Comparison of ENCODE assay signal across 24 cellular contexts in the genomic region with DNA sequence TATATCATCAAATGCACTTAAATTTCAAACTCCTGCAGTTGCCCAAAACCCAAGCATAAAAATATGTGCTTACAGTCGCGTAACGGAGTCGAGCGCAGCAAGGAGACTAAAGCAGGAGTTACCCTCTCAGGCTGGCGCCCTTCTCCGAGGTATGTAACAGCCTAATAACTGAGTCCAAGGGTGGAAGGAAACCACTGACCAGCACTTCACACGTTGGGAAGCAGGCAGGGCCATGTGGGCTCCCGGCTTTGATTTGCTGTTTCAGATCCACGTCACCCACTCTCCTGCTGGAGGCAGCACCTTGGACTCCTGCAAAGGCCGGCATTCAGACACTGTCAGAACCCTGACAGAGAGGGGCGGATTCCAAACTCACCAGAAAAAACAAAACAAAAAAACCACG.
DNase-seq lines count a peak whose midpoint lies in the region; FAIRE-seq and TF ChIP-seq lines count a peak whose summit lies in the region.
"Had no signal": no experiment of that assay in that cellular context is flagged by ENCODE, and none has a peak within 500 bp of the region (broad histone marks: within the 10 kb centered on the region; RNA-seq: fewer than 3 reads in every experiment).

No MANE protein-coding gene starts in this region.

- H2BK15ac ChIP-seq in H1 (ENCODE audit: low read length) = 0 out of 2 replicates have a peak overlapping the region, but pooled peaks have one; percentile 22

- CTCF ChIA-PET in H1 (lab: Charles Lee; ENCODE audit: partially characterized antibody) = interaction anchor here (1.2 kb wide), 1 partner anchor 55 kb away, joined by 3 read pairs; no protein-coding TSS in a partner anchor

- H3K18ac ChIP-seq in H1 (ENCODE audit: extremely low read depth, low read length) = no peak overlapping the region

- no peak overlapping the region for H2AFZ ChIP-seq in KMS-11 (ENCODE audit: low read depth)
- no peak overlapping the region for H2AFZ ChIP-seq in OCI-LY1 (ENCODE audit: low read length)
- no peak overlapping the region for H2AFZ ChIP-seq in H1 (ENCODE audit: low read length)
- H2AFZ ChIP-seq: GM23248 had no signal

- H3K36me3 ChIP-seq in KMS-11 (ENCODE audit: insufficient read depth) = no peaks in the 10 kb centered on the region
- H3K36me3 ChIP-seq in OCI-LY1 (ENCODE audit: insufficient read depth, low read length) = peaks cover 28% of the 10 kb centered on the region
- H3K36me3 ChIP-seq in H1 (ENCODE audit: control insufficient read depth in 2 of 4, insufficient read depth in 4 of 4, low read length in 3 of 4) = no peaks in the 10 kb centered on the region
- H3K36me3 ChIP-seq in prostate gland = no peaks in the 10 kb centered on the region
- H3K36me3 ChIP-seq in transverse colon = no peaks in the 10 kb centered on the region
- H3K36me3 ChIP-seq: BE2C had no signal

- H2BK20ac ChIP-seq in H1 (ENCODE audit: low read length) = no peak overlapping the region

- intact Hi-C loops in posterior vena cava (cut with DNase I) (no loop called here), prostate gland (cut with DNase I) (no loop called here), transverse colon (cut with DNase I; ENCODE audit: low total_unique reads) (no loop called here)

- H2AK5ac ChIP-seq in H1 (ENCODE audit: low read depth, low read length) = no peak overlapping the region

- TF ChIP-seq POLR2A in H1 (IDR thresholded peaks at IDR 0.05; ENCODE audit: control extremely low read depth in 1 of 2, low read depth in 2 of 2, low read length in 2 of 2) = no peak
- TF ChIP-seq POLR2A in prostate gland (IDR thresholded peaks at IDR 0.05) = no peak
- no peak for TF ChIP-seq POLR2A in transverse colon (IDR thresholded peaks at IDR 0.05)

- H3K79me1 ChIP-seq in H1 (ENCODE audit: low read depth, low read length) = peaks cover 13% of the 10 kb centered on the region

- H3K27ac ChIP-seq in KMS-11 (peak overlapping the region; percentile 71), OCI-LY1 (ENCODE audit: low read depth, low read length, poor library complexity, severe bottlenecking) (peak overlapping the region; percentile 100), H1 (ENCODE audit: low read depth, low read length) (no peak overlapping the region), prostate gland (no peak overlapping the region), transverse colon (no peak overlapping the region)
- H3K27ac ChIP-seq: GM23248 had no signal

- TF ChIP-seq EP300 in H1 (IDR thresholded peaks at IDR 0.05; ENCODE audit: borderline replicate concordance in 1 of 2, low read depth in 2 of 2, low read length in 2 of 2) = no peak
- TF ChIP-seq EP300 in transverse colon (IDR thresholded peaks at IDR 0.05; ENCODE audit: low read depth) = no peak

- H2BK120ac ChIP-seq in H1 (replicated peaks; ENCODE audit: low read depth, low read length) = no peak overlapping the region

- POLR2A ChIA-PET in H1 (lab: Charles Lee; ENCODE audit: partially characterized antibody) = interaction anchor here (1.2 kb wide), 1 partner anchor 47 kb away, joined by 3 read pairs; no protein-coding TSS in a partner anchor

- no peaks in the 10 kb centered on the region for H3K9me2 ChIP-seq in OCI-LY1 (ENCODE audit: low read depth, low read length)

- TF ChIP-seq CTCF in KMS-11 (conservative IDR thresholded peaks at IDR 0.05; ENCODE audit: low read depth, low read length) (no peak), OCI-LY1 (IDR thresholded peaks at IDR 0.05; ENCODE audit: low read length) (no peak), H1 (IDR thresholded peaks at IDR 0.05; ENCODE audit: control extremely low read depth in 1 of 3, insufficient read depth in 1 of 3, low read depth in 1 of 3, low read length in 3 of 3) (no peak), prostate gland (IDR thresholded peaks at IDR 0.05) (no peak), transverse colon (IDR thresholded peaks at IDR 0.05) (no peak)

- H3K9me3 ChIP-seq in OCI-LY1 (ENCODE audit: low read length) = peaks cover 10% of the 10 kb centered on the region
- peaks cover 4 to 6% of the 10 kb centered on the region in 2 experiments for H3K9me3 ChIP-seq in H1 (ENCODE audit: insufficient read depth in 2 of 2, low read depth in 1 of 2, low read length in 1 of 2)
- no peaks in the 10 kb centered on the region for H3K9me3 ChIP-seq in prostate gland
- peaks cover 0 to 6% of the 10 kb centered on the region in 2 donors for H3K9me3 ChIP-seq in transverse colon
- H3K9me3 ChIP-seq: BE2C had no signal

- H3K4me1 ChIP-seq in KMS-11 (ENCODE audit: low read depth, poor library complexity, severe bottlenecking) (peaks cover 55% of the 10 kb centered on the region), OCI-LY1 (ENCODE audit: insufficient read depth, low read length, severe bottlenecking) (peaks cover 86% of the 10 kb centered on the region), H1 (replicated peaks in 1 of 4; ENCODE audit: control insufficient read depth in 3 of 4, insufficient read depth in 4 of 4, low read length in 3 of 4) (no peaks in the 10 kb centered on the region; a peak in 1 of 7 replicates), prostate gland (replicated peaks) (no peaks in the 10 kb centered on the region), transverse colon (peaks cover 0 to 17% (median 3%) of the 10 kb centered on the region in 4 donors)
- H3K4me1 ChIP-seq: BE2C had no signal

- 92% methylated on average over 13 of the region's 13 CpGs; no CpG with 5 or more reads in 1 of the 2 experiments for WGBS in H1 (ENCODE audit: extremely low coverage in 1 of 2, insufficient coverage in 1 of 2, insufficient read length in 1 of 2, insufficient replicate concordance in 2 of 2, low coverage in 1 of 2, low lambda C conversion rate in 2 of 2, missing lambda C conversion rate in 1 of 2), 2 experiments
- 90% methylated on average over 13 of the region's 13 CpGs for WGBS in prostate gland
- 81 to 91% methylated on average over 8 to 13 of the region's 13 CpGs for WGBS in transverse colon (ENCODE audit: low coverage in 1 of 2), 2 donors

- H4K20me1 ChIP-seq in KMS-11 (ENCODE audit: insufficient read depth) = no peaks in the 10 kb centered on the region
- H4K20me1 ChIP-seq in OCI-LY1 (ENCODE audit: insufficient read depth, low read length) = no peaks in the 10 kb centered on the region
- peaks cover 0 to 3% of the 10 kb centered on the region in 2 experiments for H4K20me1 ChIP-seq in H1 (replicated peaks in 1 of 2; ENCODE audit: control insufficient read depth in 1 of 2, insufficient read depth in 2 of 2, low read length in 2 of 2)

- H3K23me2 ChIP-seq in H1 (ENCODE audit: low read depth, low read length) = no peaks in the 10 kb centered on the region

- H2BK5ac ChIP-seq in H1 (ENCODE audit: low read depth, low read length) = no peak overlapping the region

- peaks cover 8% of the 10 kb centered on the region for H3F3A ChIP-seq in OCI-LY1 (ENCODE audit: insufficient read depth, low read length)

- H3K4me3 ChIP-seq in KMS-11 (IDR thresholded peaks at IDR 0.05; ENCODE audit: insufficient read depth, low read depth, low read length) (no peak overlapping the region), OCI-LY1 (ENCODE audit: low read depth, low read length, poor library complexity, severe bottlenecking) (peak overlapping the region; percentile 33), H1 (ENCODE audit: extremely low read depth in 1 of 4, insufficient read depth in 2 of 4, low read depth in 3 of 4, low read length in 4 of 4) (no peak overlapping the region), prostate gland (no peak overlapping the region), transverse colon (no peak overlapping the region)
- H3K4me3 ChIP-seq: GM12878, GM23248 had no signal

- DNase-seq in H1 (ENCODE audit: low read depth in 1 of 2, low spot score in 2 of 2) = no peak
- DNase-seq in posterior vena cava (ENCODE audit: low spot score) = peak; percentile 63
- no peak for DNase-seq in prostate gland (ENCODE audit: low spot score)
- DNase-seq in dedifferentiated amniotic fluid mesenchymal stem cell (ENCODE audit: extremely low spot score) = no peak
- DNase-seq in transverse colon = no peak
- DNase-seq: ACHN; BE2C; C1 segment of cervical spinal cord; CD4-positive, CD25-positive, alpha-beta regulatory T cell; CD8-positive, alpha-beta memory T cell; COR-L47; DMS 273 treated with DMSO at 0.1 percent for 48 hours; DMS53; DND-41; EL; GM23248; HFFc6; IMR-90 had no signal

- H3K4ac ChIP-seq in H1 (replicated peaks; ENCODE audit: insufficient read length, low read depth, low read length) = no peak overlapping the region

- no peak overlapping the region for H3K23ac ChIP-seq in H1 (ENCODE audit: insufficient read length)

- no peak for FAIRE-seq in H1 (lab: Jason Lieb, UNC)
- FAIRE-seq: A204.1, GM12878, H54, HTR-8/SVneo had no signal

- no peaks in the 10 kb centered on the region for H3K27me3 ChIP-seq in KMS-11 (ENCODE audit: insufficient read depth, low read depth)
- no peaks in the 10 kb centered on the region for H3K27me3 ChIP-seq in OCI-LY1 (ENCODE audit: insufficient read depth, low read length)
- H3K27me3 ChIP-seq in H1 (replicated peaks in 1 of 4; ENCODE audit: control insufficient read depth in 3 of 4, extremely low read depth in 1 of 4, insufficient read depth in 3 of 4, low read length in 3 of 4) = no peaks in the 10 kb centered on the region
- H3K27me3 ChIP-seq in prostate gland (replicated peaks; ENCODE audit: insufficient read depth) = no peaks in the 10 kb centered on the region
- no peaks in the 10 kb centered on the region for H3K27me3 ChIP-seq in transverse colon
- H3K27me3 ChIP-seq: BE2C had no signal

- TF ChIP-seq RAD21 in H1 (IDR thresholded peaks at IDR 0.05 in 1 of 2, conservative IDR thresholded peaks at IDR 0.05 in 1 of 2; ENCODE audit: low read depth in 2 of 2, low read length in 2 of 2) = no peak

- no peak overlapping the region for H3K56ac ChIP-seq in H1 (replicated peaks; ENCODE audit: insufficient read length, low read depth, low read length)

- H3K14ac ChIP-seq in H1 (ENCODE audit: insufficient read length) = no peak overlapping the region

- H3K4me2 ChIP-seq in KMS-11 (peak overlapping the region; percentile 55), OCI-LY1 (ENCODE audit: low read length) (peak overlapping the region; percentile 46), H1 (ENCODE audit: insufficient read depth in 1 of 2, low read depth in 2 of 2, low read length in 2 of 2) (no peak overlapping the region)

- H3K9ac ChIP-seq in KMS-11 (peak overlapping the region; percentile 19; the same call in 1 of the 2 replicates), OCI-LY1 (ENCODE audit: low read length) (peak overlapping the region; percentile 67), H1 (replicated peaks in 1 of 4; ENCODE audit: extremely low read depth in 1 of 4, low read depth in 3 of 4, low read length in 3 of 4) (no peak overlapping the region)
- H3K9ac ChIP-seq: GM23248 had no signal

- no peak overlapping the region for H4K5ac ChIP-seq in H1 (ENCODE audit: insufficient read length, low read depth, low read length)

- in situ Hi-C loops in transverse colon (cut with MboI; ENCODE audit: low pct_ligation_motif_present in 1 of 4, low pct_unique_long_range_greater_than_20kb in 1 of 4, low sequenced_read_pairs in 3 of 4) = no loop called here

- H4K8ac ChIP-seq in H1 (ENCODE audit: extremely low read depth, insufficient read depth, low read length) = no peak overlapping the region

- H4K91ac ChIP-seq in H1 (replicated peaks; ENCODE audit: insufficient read length, low read length) = no peak overlapping the region

- peaks cover 87% of the 10 kb centered on the region; the same call in 1 of the 2 replicates for H3K79me2 ChIP-seq in KMS-11 (ENCODE audit: insufficient read depth, low read depth)
- H3K79me2 ChIP-seq in OCI-LY1 (ENCODE audit: insufficient read depth, low read length) = peaks cover 44% of the 10 kb centered on the region
- H3K79me2 ChIP-seq in H1 (ENCODE audit: control insufficient read depth in 1 of 2, insufficient read depth in 2 of 2, low read length in 2 of 2) = peaks cover 0 to 30% of the 10 kb centered on the region in 2 experiments; a peak in 2 of 4 replicates

- H2BK12ac ChIP-seq in H1 (ENCODE audit: low read depth, low read length) = no peak overlapping the region

Comparison
In these comparisons a context has a peak if more than half of its experiments do, and no peak if none do; other contexts are left out.
1. H3K27ac ChIP-seq: peak in KMS-11 (single experiment) and OCI-LY1 (single experiment); none in H1 (single experiment), prostate gland (0 of 2) and transverse colon (0 of 4).
2. H3K4me2 ChIP-seq: peak in KMS-11 (single experiment) and OCI-LY1 (single experiment); none in H1 (0 of 2).
3. H3K9ac ChIP-seq: peak in KMS-11 (single experiment) and OCI-LY1 (single experiment); none in H1 (0 of 4).